In the genomic region with DNA sequence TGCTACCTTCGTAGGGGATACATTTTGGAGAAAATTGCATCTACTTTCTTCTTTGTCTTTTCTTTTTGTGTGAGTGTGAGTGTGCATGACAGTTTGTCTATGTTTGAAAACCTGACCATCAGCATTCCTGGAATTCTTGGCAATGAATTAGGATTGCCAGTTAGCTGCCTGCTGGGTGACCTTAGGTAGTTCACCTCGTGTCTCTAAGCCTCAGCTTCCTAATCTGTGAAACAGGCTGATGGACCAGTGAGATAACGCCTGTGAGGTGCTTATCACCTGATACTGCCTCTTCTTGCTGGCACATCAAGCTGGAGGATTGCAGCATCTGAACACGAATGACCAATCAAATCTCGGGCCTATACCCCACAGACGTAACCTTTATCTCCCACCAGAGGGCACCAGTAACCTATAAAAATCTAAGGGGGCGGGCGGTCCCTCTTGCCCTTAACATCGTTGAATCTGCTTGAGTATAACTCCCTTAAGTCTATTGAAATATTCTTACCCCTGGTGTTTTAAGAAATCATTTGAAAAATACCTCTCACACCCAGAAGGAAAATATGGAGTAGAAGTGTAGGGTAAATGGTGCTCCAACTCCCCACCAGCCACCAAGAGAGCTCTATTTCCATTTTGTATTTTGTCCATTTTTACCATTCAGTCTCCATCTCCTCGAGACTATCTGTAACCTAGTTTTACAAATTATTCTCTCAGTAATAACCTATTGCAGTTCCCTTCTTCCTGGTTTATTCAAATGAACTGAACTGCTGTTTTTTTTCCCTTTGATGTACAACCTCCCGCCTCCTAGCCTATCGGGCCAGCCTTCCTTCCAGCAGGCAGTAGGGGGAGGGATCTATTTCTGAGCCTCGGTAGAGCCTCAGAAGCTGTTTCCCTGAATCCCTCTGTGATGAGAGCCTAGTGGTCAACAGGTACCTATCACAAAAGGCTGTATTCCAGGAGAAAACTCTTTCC, we compare ENCODE assay signal across 1 cellular context.
TF ChIP-seq lines count a peak whose summit lies in the region.

No MANE protein-coding gene starts in this region.

TF ChIP-seq in K562, 482 proteins besides CTCF, POLR2A, EP300 and RAD21 (continued from another document and continues in another):
- TF ChIP-seq, protein P1, sequence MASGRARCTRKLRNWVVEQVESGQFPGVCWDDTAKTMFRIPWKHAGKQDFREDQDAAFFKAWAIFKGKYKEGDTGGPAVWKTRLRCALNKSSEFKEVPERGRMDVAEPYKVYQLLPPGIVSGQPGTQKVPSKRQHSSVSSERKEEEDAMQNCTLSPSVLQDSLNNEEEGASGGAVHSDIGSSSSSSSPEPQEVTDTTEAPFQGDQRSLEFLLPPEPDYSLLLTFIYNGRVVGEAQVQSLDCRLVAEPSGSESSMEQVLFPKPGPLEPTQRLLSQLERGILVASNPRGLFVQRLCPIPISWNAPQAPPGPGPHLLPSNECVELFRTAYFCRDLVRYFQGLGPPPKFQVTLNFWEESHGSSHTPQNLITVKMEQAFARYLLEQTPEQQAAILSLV (tag; IDR thresholded peaks at IDR 0.05) = 0 out of 2 replicates have a peak, but pooled peaks have one; percentile 27
- TF ChIP-seq ZNF23 (CRISPR knock-in tag; IDR thresholded peaks at IDR 0.05) = no peak
- TF ChIP-seq DDX20 (tag; IDR thresholded peaks at IDR 0.05; ENCODE audit: low read depth) = no peak
- TF ChIP-seq, protein P2, sequence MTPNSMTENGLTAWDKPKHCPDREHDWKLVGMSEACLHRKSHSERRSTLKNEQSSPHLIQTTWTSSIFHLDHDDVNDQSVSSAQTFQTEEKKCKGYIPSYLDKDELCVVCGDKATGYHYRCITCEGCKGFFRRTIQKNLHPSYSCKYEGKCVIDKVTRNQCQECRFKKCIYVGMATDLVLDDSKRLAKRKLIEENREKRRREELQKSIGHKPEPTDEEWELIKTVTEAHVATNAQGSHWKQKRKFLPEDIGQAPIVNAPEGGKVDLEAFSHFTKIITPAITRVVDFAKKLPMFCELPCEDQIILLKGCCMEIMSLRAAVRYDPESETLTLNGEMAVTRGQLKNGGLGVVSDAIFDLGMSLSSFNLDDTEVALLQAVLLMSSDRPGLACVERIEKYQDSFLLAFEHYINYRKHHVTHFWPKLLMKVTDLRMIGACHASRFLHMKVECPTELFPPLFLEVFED (CRISPR knock-in tag; conservative IDR thresholded peaks at IDR 0.05) = no peak
- no peak for TF ChIP-seq HEY1 (CRISPR knock-in tag; IDR thresholded peaks at IDR 0.05; ENCODE audit: borderline replicate concordance)
- TF ChIP-seq POLR2B (IDR thresholded peaks at IDR 0.05; ENCODE audit: low read depth, partially characterized antibody) = peak; percentile 25
- peak; percentile 94; the same call in 1 of the 2 replicates for TF ChIP-seq GATAD2A (IDR thresholded peaks at IDR 0.05)
- TF ChIP-seq ZFP36 (IDR thresholded peaks at IDR 0.05; ENCODE audit: low read depth, low read length, partially characterized antibody) = peak; percentile 30
- TF ChIP-seq TBP (optimal IDR thresholded peaks at IDR 0.05; ENCODE audit: low read depth, low read length) = peak; percentile 7
- TF ChIP-seq, protein P3, sequence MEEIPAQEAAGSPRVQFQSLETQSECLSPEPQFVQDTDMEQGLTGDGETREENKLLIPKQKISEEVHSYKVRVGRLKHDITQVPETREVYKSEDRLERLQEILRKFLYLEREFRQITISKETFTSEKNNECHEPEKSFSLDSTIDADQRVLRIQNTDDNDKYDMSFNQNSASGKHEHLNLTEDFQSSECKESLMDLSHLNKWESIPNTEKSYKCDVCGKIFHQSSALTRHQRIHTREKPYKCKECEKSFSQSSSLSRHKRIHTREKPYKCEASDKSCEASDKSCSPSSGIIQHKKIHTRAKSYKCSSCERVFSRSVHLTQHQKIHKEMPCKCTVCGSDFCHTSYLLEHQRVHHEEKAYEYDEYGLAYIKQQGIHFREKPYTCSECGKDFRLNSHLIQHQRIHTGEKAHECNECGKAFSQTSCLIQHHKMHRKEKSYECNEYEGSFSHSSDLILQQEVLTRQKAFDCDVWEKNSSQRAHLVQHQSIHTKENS (CRISPR knock-in tag; IDR thresholded peaks at IDR 0.05) = no peak
- peak in 1 of 2 experiments; percentile 86; a peak in 3 of 4 replicates for TF ChIP-seq TBL1XR1 (IDR thresholded peaks at IDR 0.05; ENCODE audit: low read length in 2 of 2)
- no peak for TF ChIP-seq ATF1 (CRISPR knock-in tag; IDR thresholded peaks at IDR 0.05)
- peak; percentile 43 for TF ChIP-seq ATF1 (tag; IDR thresholded peaks at IDR 0.05)
- TF ChIP-seq LEF1 (IDR thresholded peaks at IDR 0.05) = peak; percentile 80
- TF ChIP-seq NFYB (IDR thresholded peaks at IDR 0.05; ENCODE audit: extremely low read depth, insufficient read length) = no peak
- TF ChIP-seq TEAD4 (IDR thresholded peaks at IDR 0.05; ENCODE audit: low read length) = peak; percentile 96
- no peak for TF ChIP-seq TEAD4 (CRISPR knock-in tag; IDR thresholded peaks at IDR 0.05; ENCODE audit: borderline replicate concordance)
- no peak for TF ChIP-seq ZNF232 (CRISPR knock-in tag; IDR thresholded peaks at IDR 0.05)
- peak; percentile 77 for TF ChIP-seq PML (IDR thresholded peaks at IDR 0.05; ENCODE audit: low read length)
- peak in 1 of 3 experiments; percentile 20 for TF ChIP-seq YY1 (IDR thresholded peaks at IDR 0.05; ENCODE audit: borderline replicate concordance in 1 of 3, control insufficient read depth in 1 of 3, extremely low read depth in 1 of 3, insufficient read depth in 3 of 3, insufficient read length in 1 of 3, insufficient replicate concordance in 2 of 3, low read depth in 1 of 3, low read length in 2 of 3)
- TF ChIP-seq NFE2L1 (tag; IDR thresholded peaks at IDR 0.05; ENCODE audit: borderline replicate concordance, low read depth) = peak; percentile 35; the same call in 1 of the 2 replicates
- no peak for TF ChIP-seq SLC30A9 (CRISPR knock-in tag; IDR thresholded peaks at IDR 0.05)
- TF ChIP-seq HDAC1 (IDR thresholded peaks at IDR 0.05) = peak in 1 of 2 experiments; percentile 88; a peak in 2 of 4 replicates
- peak; percentile 85 for TF ChIP-seq SMARCE1 (IDR thresholded peaks at IDR 0.05)
- no peak for TF ChIP-seq KAT7 (CRISPR knock-in tag; IDR thresholded peaks at IDR 0.05; ENCODE audit: borderline replicate concordance)
- no peak; the same call in 1 of the 2 replicates for TF ChIP-seq CREM (IDR thresholded peaks at IDR 0.05; ENCODE audit: low read depth)
- TF ChIP-seq, protein P4, sequence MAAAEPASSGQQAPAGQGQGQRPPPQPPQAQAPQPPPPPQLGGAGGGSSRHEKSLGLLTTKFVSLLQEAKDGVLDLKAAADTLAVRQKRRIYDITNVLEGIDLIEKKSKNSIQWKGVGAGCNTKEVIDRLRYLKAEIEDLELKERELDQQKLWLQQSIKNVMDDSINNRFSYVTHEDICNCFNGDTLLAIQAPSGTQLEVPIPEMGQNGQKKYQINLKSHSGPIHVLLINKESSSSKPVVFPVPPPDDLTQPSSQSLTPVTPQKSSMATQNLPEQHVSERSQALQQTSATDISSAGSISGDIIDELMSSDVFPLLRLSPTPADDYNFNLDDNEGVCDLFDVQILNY (CRISPR knock-in tag; IDR thresholded peaks at IDR 0.05) = peak; percentile 58; the same call in 1 of the 2 replicates
- TF ChIP-seq, protein P5, sequence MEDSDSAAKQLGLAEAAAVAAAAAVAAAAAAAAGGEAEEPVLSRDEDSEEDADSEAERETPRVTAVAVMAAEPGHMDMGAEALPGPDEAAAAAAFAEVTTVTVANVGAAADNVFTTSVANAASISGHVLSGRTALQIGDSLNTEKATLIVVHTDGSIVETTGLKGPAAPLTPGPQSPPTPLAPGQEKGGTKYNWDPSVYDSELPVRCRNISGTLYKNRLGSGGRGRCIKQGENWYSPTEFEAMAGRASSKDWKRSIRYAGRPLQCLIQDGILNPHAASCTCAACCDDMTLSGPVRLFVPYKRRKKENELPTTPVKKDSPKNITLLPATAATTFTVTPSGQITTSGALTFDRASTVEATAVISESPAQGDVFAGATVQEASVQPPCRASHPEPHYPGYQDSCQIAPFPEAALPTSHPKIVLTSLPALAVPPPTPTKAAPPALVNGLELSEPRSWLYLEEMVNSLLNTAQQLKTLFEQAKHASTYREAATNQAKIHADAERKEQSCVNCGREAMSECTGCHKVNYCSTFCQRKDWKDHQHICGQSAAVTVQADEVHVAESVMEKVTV (CRISPR knock-in tag; IDR thresholded peaks at IDR 0.05) = peak; percentile 97
- TF ChIP-seq ZKSCAN3 (CRISPR knock-in tag; IDR thresholded peaks at IDR 0.05) = no peak
- peak; percentile 94 for TF ChIP-seq SMARCA4 (IDR thresholded peaks at IDR 0.05)
- no peak for TF ChIP-seq IRF2 (CRISPR knock-in tag; IDR thresholded peaks at IDR 0.05)
- TF ChIP-seq ZC3H4 (CRISPR knock-in tag; IDR thresholded peaks at IDR 0.05; ENCODE audit: borderline replicate concordance) = no peak
- no peak for TF ChIP-seq RHOXF2B (CRISPR knock-in tag; conservative IDR thresholded peaks at IDR 0.05)
- TF ChIP-seq TRIM28 (IDR thresholded peaks at IDR 0.05) = no peak
- TF ChIP-seq MYC (IDR thresholded peaks at IDR 0.05; ENCODE audit: low read depth, low read length) = peak; percentile 85
- no peak for TF ChIP-seq MYC (CRISPR knock-in tag; IDR thresholded peaks at IDR 0.05; ENCODE audit: borderline replicate concordance, low read depth)
- peak in 1 of 2 experiments; percentile 92; a peak in 2 of 4 replicates for TF ChIP-seq ARNT (IDR thresholded peaks at IDR 0.05)
- peak; percentile 44 for TF ChIP-seq DACH1 (IDR thresholded peaks at IDR 0.05; ENCODE audit: partially characterized antibody)
- TF ChIP-seq, protein P6, sequence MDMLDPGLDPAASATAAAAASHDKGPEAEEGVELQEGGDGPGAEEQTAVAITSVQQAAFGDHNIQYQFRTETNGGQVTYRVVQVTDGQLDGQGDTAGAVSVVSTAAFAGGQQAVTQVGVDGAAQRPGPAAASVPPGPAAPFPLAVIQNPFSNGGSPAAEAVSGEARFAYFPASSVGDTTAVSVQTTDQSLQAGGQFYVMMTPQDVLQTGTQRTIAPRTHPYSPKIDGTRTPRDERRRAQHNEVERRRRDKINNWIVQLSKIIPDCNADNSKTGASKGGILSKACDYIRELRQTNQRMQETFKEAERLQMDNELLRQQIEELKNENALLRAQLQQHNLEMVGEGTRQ (CRISPR knock-in tag; IDR thresholded peaks at IDR 0.05) = no peak
- peak; percentile 59; the same call in 1 of the 2 replicates for TF ChIP-seq GATAD2B (IDR thresholded peaks at IDR 0.05; ENCODE audit: borderline replicate concordance)
- TF ChIP-seq BRD4 (IDR thresholded peaks at IDR 0.05) = peak; percentile 55; the same call in 1 of the 2 replicates
- TF ChIP-seq MTA2 (IDR thresholded peaks at IDR 0.05; ENCODE audit: low read depth) = peak; percentile 78
- TF ChIP-seq MTF1 (CRISPR knock-in tag; IDR thresholded peaks at IDR 0.05; ENCODE audit: borderline replicate concordance) = no peak
- no peak for TF ChIP-seq ZNF41 (CRISPR knock-in tag; conservative IDR thresholded peaks at IDR 0.05)
- TF ChIP-seq KLF16 (IDR thresholded peaks at IDR 0.05) = peak; percentile 75
- TF ChIP-seq, protein P7, sequence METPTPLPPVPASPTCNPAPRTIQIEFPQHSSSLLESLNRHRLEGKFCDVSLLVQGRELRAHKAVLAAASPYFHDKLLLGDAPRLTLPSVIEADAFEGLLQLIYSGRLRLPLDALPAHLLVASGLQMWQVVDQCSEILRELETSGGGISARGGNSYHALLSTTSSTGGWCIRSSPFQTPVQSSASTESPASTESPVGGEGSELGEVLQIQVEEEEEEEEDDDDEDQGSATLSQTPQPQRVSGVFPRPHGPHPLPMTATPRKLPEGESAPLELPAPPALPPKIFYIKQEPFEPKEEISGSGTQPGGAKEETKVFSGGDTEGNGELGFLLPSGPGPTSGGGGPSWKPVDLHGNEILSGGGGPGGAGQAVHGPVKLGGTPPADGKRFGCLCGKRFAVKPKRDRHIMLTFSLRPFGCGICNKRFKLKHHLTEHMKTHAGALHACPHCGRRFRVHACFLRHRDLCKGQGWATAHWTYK (CRISPR knock-in tag; IDR thresholded peaks at IDR 0.05) = 0 out of 2 replicates have a peak, but pooled peaks have one; percentile 15
- TF ChIP-seq SMAD1 (IDR thresholded peaks at IDR 0.05; ENCODE audit: low read depth, low read length, partially characterized antibody) = peak; percentile 44
- TF ChIP-seq ZNF165 (CRISPR knock-in tag; IDR thresholded peaks at IDR 0.05; ENCODE audit: borderline replicate concordance) = no peak
- TF ChIP-seq ADNP (tag; IDR thresholded peaks at IDR 0.05) = peak; percentile 94
- peak; percentile 92 for TF ChIP-seq CBFA2T2 (conservative IDR thresholded peaks at IDR 0.05)
- TF ChIP-seq RB1 (IDR thresholded peaks at IDR 0.05; ENCODE audit: low read depth) = 0 out of 2 replicates have a peak, but pooled peaks have one; percentile 15
- peak; percentile 46 for TF ChIP-seq ELF1 (tag; IDR thresholded peaks at IDR 0.05)
- no peak; the same call in 1 of the 2 replicates for TF ChIP-seq ZNF24 (IDR thresholded peaks at IDR 0.05)
- 0 out of 2 replicates have a peak, but pooled peaks have one; percentile 29 for TF ChIP-seq ZNF583 (CRISPR knock-in tag; IDR thresholded peaks at IDR 0.05)
- TF ChIP-seq SMARCB1 (IDR thresholded peaks at IDR 0.05; ENCODE audit: insufficient read length, low read depth) = peak; percentile 50
- TF ChIP-seq FOXJ2 (tag; IDR thresholded peaks at IDR 0.05) = 0 out of 2 replicates have a peak, but pooled peaks have one; percentile 56
- TF ChIP-seq, protein P8, sequence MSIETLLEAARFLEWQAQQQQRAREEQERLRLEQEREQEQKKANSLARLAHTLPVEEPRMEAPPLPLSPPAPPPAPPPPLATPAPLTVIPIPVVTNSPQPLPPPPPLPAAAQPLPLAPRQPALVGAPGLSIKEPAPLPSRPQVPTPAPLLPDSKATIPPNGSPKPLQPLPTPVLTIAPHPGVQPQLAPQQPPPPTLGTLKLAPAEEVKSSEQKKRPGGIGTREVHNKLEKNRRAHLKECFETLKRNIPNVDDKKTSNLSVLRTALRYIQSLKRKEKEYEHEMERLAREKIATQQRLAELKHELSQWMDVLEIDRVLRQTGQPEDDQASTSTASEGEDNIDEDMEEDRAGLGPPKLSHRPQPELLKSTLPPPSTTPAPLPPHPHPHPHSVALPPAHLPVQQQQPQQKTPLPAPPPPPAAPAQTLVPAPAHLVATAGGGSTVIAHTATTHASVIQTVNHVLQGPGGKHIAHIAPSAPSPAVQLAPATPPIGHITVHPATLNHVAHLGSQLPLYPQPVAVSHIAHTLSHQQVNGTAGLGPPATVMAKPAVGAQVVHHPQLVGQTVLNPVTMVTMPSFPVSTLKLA (conservative IDR thresholded peaks at IDR 0.05) = peak in 1 of 2 experiments; percentile 26; a peak in 1 of 4 replicates
- TF ChIP-seq, protein P9, sequence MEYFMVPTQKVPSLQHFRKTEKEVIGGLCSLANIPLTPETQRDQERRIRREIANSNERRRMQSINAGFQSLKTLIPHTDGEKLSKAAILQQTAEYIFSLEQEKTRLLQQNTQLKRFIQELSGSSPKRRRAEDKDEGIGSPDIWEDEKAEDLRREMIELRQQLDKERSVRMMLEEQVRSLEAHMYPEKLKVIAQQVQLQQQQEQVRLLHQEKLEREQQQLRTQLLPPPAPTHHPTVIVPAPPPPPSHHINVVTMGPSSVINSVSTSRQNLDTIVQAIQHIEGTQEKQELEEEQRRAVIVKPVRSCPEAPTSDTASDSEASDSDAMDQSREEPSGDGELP (CRISPR knock-in tag; IDR thresholded peaks at IDR 0.05; ENCODE audit: borderline replicate concordance) = peak; percentile 63
- no peak for TF ChIP-seq CHD4 (IDR thresholded peaks at IDR 0.05; ENCODE audit: insufficient read depth, insufficient replicate concordance, low read depth, low read length, poor library complexity, severe bottlenecking)
- no peak for TF ChIP-seq CREB1 (IDR thresholded peaks at IDR 0.05)
- 0 out of 2 replicates have a peak, but pooled peaks have one; percentile 21 for TF ChIP-seq CREB1 (CRISPR knock-in tag; IDR thresholded peaks at IDR 0.05)
- TF ChIP-seq GABPA (tag; conservative IDR thresholded peaks at IDR 0.05; ENCODE audit: low read depth) = no peak
- TF ChIP-seq XRCC3 (IDR thresholded peaks at IDR 0.05) = no peak
